ENCODE assay signal across 1 cellular context in the genomic region with DNA sequence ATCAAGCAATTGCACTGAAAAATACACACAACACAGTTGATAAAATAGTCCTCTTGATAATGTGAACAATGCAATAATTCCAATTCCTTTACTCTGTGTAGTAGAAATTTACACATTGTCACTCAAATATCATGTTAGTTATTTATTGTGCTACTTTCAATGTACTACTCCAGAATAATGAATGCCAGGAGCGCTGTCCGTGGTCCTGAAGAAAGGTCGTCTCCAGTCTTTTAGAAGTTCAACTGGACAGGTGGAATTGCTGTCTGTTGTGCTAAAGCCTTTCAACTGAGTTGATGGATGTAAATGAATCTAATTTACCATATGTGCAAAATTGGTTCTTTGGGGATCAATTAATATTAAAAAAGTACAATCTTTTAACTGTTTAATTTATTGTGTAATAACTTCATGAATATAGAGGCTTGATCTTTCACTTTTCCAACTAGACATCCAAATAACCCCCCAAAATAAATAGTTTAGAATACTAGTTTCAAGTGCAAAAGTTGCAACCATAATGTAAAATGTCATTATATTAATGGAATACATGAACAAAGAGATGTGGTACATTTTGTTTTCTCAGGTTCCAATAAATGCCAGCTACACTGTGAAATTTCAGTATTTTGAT.
A peak's percentile ranks its signal among the peaks of the same experiment; 100 is the strongest.
TF ChIP-seq lines count a peak whose summit lies in the region.

No MANE protein-coding gene starts in this region.

TF ChIP-seq in GM23338, 12 proteins besides CTCF, POLR2A, EP300 and RAD21 (continued from another document):
- TF ChIP-seq, protein P1, sequence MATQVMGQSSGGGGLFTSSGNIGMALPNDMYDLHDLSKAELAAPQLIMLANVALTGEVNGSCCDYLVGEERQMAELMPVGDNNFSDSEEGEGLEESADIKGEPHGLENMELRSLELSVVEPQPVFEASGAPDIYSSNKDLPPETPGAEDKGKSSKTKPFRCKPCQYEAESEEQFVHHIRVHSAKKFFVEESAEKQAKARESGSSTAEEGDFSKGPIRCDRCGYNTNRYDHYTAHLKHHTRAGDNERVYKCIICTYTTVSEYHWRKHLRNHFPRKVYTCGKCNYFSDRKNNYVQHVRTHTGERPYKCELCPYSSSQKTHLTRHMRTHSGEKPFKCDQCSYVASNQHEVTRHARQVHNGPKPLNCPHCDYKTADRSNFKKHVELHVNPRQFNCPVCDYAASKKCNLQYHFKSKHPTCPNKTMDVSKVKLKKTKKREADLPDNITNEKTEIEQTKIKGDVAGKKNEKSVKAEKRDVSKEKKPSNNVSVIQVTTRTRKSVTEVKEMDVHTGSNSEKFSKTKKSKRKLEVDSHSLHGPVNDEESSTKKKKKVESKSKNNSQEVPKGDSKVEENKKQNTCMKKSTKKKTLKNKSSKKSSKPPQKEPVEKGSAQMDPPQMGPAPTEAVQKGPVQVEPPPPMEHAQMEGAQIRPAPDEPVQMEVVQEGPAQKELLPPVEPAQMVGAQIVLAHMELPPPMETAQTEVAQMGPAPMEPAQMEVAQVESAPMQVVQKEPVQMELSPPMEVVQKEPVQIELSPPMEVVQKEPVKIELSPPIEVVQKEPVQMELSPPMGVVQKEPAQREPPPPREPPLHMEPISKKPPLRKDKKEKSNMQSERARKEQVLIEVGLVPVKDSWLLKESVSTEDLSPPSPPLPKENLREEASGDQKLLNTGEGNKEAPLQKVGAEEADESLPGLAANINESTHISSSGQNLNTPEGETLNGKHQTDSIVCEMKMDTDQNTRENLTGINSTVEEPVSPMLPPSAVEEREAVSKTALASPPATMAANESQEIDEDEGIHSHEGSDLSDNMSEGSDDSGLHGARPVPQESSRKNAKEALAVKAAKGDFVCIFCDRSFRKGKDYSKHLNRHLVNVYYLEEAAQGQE (IDR thresholded peaks at IDR 0.05; ENCODE audit: unreplicated experiment) = peak; percentile 97
